In the genomic region with DNA sequence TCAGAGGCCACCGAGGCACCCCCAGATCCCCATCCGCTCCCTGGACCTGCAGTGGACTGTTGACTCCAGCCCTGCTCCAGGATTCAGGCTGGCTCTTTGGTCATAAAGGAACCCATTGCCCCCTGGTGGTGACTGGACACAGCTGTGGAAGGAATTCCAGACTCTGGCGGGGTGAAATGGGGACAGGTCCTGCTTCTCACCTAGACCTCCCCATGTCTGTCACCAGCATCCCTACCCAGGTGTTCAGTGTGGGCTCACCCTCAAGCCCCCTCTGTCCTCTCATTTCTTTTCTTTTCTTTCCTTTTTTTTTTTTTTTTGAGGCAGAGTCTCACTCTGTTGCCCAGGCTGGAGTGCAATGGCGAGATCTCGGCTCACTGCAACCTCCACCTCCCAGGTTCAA, we compare ENCODE assay signal across 8 cellular contexts. TPM values are rescaled to one million over a fixed set of nuclear protein-coding genes. Genes with fewer than 3 reads are reported as not detected.
DNase-seq lines count a peak whose midpoint lies in the region; ATAC-seq and TF ChIP-seq lines count a peak whose summit lies in the region.

No MANE protein-coding gene starts in this region.

- peaks cover 20% of the 10 kb centered on the region for H3K4me1 Mint-ChIP-seq in activated CD4-positive, alpha-beta T cell treated with anti-CD3 and anti-CD28 coated beads, Interleukin-2, amount 10 ng/mL, durations not matched to agents 7 days and 5 days
- H3K4me1 Mint-ChIP-seq in stimulated activated effector memory CD8-positive, alpha-beta T cell treated with anti-CD3 and anti-CD28 coated beads, Interleukin-12 subunit alpha, Interleukin-12 subunit beta, amount 100 ng/mL, for 72 hours: peaks cover 22% of the 10 kb centered on the region

- no peak overlapping the region for H3K27ac ChIP-seq in dorsolateral prefrontal cortex
- H3K27ac ChIP-seq in lower lobe of right lung: no peak overlapping the region

- no peaks in the 10 kb centered on the region for H3K9me3 Mint-ChIP-seq in activated CD4-positive, alpha-beta T cell treated with anti-CD3 and anti-CD28 coated beads, Interleukin-2, amount 10 ng/mL, durations not matched to agents 7 days and 5 days
- no peaks in the 10 kb centered on the region for H3K9me3 Mint-ChIP-seq in stimulated activated effector memory CD8-positive, alpha-beta T cell treated with anti-CD3 and anti-CD28 coated beads, Interleukin-12 subunit alpha, Interleukin-12 subunit beta, amount 100 ng/mL, for 72 hours

- no peaks in the 10 kb centered on the region for H3K27me3 ChIP-seq in dorsolateral prefrontal cortex
- no peaks in the 10 kb centered on the region for H3K27me3 ChIP-seq in lower lobe of right lung (ENCODE audit: low read depth)

- peak; percentile 90 to 91 for ATAC-seq in lower lobe of right lung
- peak; percentile 72 for ATAC-seq in stimulated activated effector memory CD8-positive, alpha-beta T cell treated with anti-CD3 and anti-CD28 coated beads, Interleukin-12 subunit alpha, Interleukin-12 subunit beta, amount 100 ng/mL, for 72 hours
- ATAC-seq in HG03095 (IDR thresholded peaks at IDR 0.05; ENCODE audit: unreplicated experiment): no peak

- TF ChIP-seq CTCF in AG04449 (IDR thresholded peaks at IDR 0.05; ENCODE audit: insufficient read depth, low read length, missing control alignments) (peak; percentile 92), GM20000 (IDR thresholded peaks at IDR 0.05; ENCODE audit: extremely low read depth, missing control alignments) (peak; percentile 62), dorsolateral prefrontal cortex (IDR thresholded peaks at IDR 0.05 in 54 of 56, conservative IDR thresholded peaks at IDR 0.05 in 2 of 56; ENCODE audit: low read depth in 1 of 56, partially characterized antibody in 56 of 56) (peak; percentile 67 to 95 (median 89)), lower lobe of right lung (IDR thresholded peaks at IDR 0.05) (peak; percentile 87)

- peaks cover 23% of the 10 kb centered on the region for H3K4me1 ChIP-seq in lower lobe of right lung

- no peak overlapping the region for H3K4me3 Mint-ChIP-seq in activated CD4-positive, alpha-beta T cell treated with anti-CD3 and anti-CD28 coated beads, Interleukin-2, amount 10 ng/mL, durations not matched to agents 7 days and 5 days
- no peak overlapping the region for H3K4me3 Mint-ChIP-seq in stimulated activated effector memory CD8-positive, alpha-beta T cell treated with anti-CD3 and anti-CD28 coated beads, Interleukin-12 subunit alpha, Interleukin-12 subunit beta, amount 100 ng/mL, for 72 hours

- intact Hi-C loops in dorsolateral prefrontal cortex (cut with DNase I): loop anchor here (1.0 to 10.0 kb wide), 4 partner anchors 82 to 642 kb away; a partner anchor contains a TSS
- intact Hi-C loops in lower lobe of right lung (cut with DNase I): loop anchor here (5.0 kb wide), 1 partner anchor 84 kb away; no protein-coding TSS in a partner anchor

- H3K36me3 ChIP-seq in lower lobe of right lung: no peaks in the 10 kb centered on the region

- no peak overlapping the region for H3K4me3 ChIP-seq in AG04449 (ENCODE audit: low read depth, low read length)
- no peak overlapping the region for H3K4me3 ChIP-seq in dorsolateral prefrontal cortex
- H3K4me3 ChIP-seq in lower lobe of right lung: no peak overlapping the region

- CTCF ChIA-PET in AG04449 (lab: Yijun Ruan, JAX): interaction anchor here (0.9 to 14.2 kb wide), 23 partner anchors 8 to 645 kb away, joined by 3 to 322 read pairs (median 6); a partner anchor contains a TSS
- CTCF ChIA-PET in activated CD4-positive, alpha-beta T cell treated with anti-CD3 and anti-CD28 coated beads, Interleukin-2, amount 10 ng/mL, durations not matched to agents 7 days and 5 days (lab: Charles Lee): interaction anchor here (0.8 to 3.5 kb wide), 7 partner anchors 9 to 148 kb away, joined by 3 to 15 read pairs (median 4); a partner anchor contains a TSS

- DNase-seq in AG04449 (ENCODE audit: low read depth, low spot score): no peak
- DNase-seq in GM20000 (ENCODE audit: low spot score): peak; percentile 67
- peak; percentile 77 for DNase-seq in NCI-H460 (ENCODE audit: extremely low read depth, low read depth)
- DNase-seq in activated CD4-positive, alpha-beta T cell treated with anti-CD3 and anti-CD28 coated beads, Interleukin-2, amount 10 ng/mL, durations not matched to agents 7 days and 5 days: peak; percentile 71
- DNase-seq in dorsolateral prefrontal cortex: peak; percentile 52 to 87 (median 80)
- peak; percentile 81 for DNase-seq in lower lobe of right lung
- DNase-seq in stimulated activated effector memory CD8-positive, alpha-beta T cell treated with anti-CD3 and anti-CD28 coated beads, Interleukin-12 subunit alpha, Interleukin-12 subunit beta, amount 100 ng/mL, for 72 hours (ENCODE audit: low spot score in 2 of 2): peak in 1 of 2 donors; percentile 69

- H3K27me3 Mint-ChIP-seq in activated CD4-positive, alpha-beta T cell treated with anti-CD3 and anti-CD28 coated beads, Interleukin-2, amount 10 ng/mL, durations not matched to agents 7 days and 5 days: peaks cover 20% of the 10 kb centered on the region

- no peaks in the 10 kb centered on the region for H3K36me3 Mint-ChIP-seq in activated CD4-positive, alpha-beta T cell treated with anti-CD3 and anti-CD28 coated beads, Interleukin-2, amount 10 ng/mL, durations not matched to agents 7 days and 5 days (ENCODE audit: low read depth)
- peaks cover 4% of the 10 kb centered on the region for H3K36me3 Mint-ChIP-seq in stimulated activated effector memory CD8-positive, alpha-beta T cell treated with anti-CD3 and anti-CD28 coated beads, Interleukin-12 subunit alpha, Interleukin-12 subunit beta, amount 100 ng/mL, for 72 hours

- H3K27ac Mint-ChIP-seq in activated CD4-positive, alpha-beta T cell treated with anti-CD3 and anti-CD28 coated beads, Interleukin-2, amount 10 ng/mL, durations not matched to agents 7 days and 5 days: no peak overlapping the region
- H3K27ac Mint-ChIP-seq in stimulated activated effector memory CD8-positive, alpha-beta T cell treated with anti-CD3 and anti-CD28 coated beads, Interleukin-12 subunit alpha, Interleukin-12 subunit beta, amount 100 ng/mL, for 72 hours: peak overlapping the region; percentile 8

- POLR2A ChIA-PET in AG04449 (lab: Yijun Ruan, JAX): interaction anchor here (1.5 kb wide), 1 partner anchor 148 kb away, joined by 3 read pairs; no protein-coding TSS in a partner anchor
- POLR2A ChIA-PET in activated CD4-positive, alpha-beta T cell treated with anti-CD3 and anti-CD28 coated beads, Interleukin-2, amount 10 ng/mL, durations not matched to agents 7 days and 5 days (lab: Charles Lee): no interaction called here

- H3K9me3 ChIP-seq in lower lobe of right lung: no peaks in the 10 kb centered on the region

RNA-seq across cellular contexts. Expression of a gene that starts 25.5 kb away (rescaled TPM):
- total RNA-seq in NCI-H460 (2014; rRNA removed; shearing (Covaris generic)): 8.4 and 10.2 TPM in 2 replicates
- 9.6 and 13.3 TPM in 2 replicates for polyA plus RNA-seq in NCI-H460 (2014; cell fraction: nucleus; rRNA removed)
- 10 to 100 TPM; 12.1 to 17.7 TPM for total RNA-seq in activated CD4-positive, alpha-beta T cell treated with anti-CD3 and anti-CD28 coated beads, Interleukin-2, amount 10 ng/mL, durations not matched to agents 7 days and 5 days
- total RNA-seq in dorsolateral prefrontal cortex (1,000 to 10,000 TPM in 52 of 120 experiments, 100 to 1,000 TPM in 68; 334 to 1,348 (median 969) TPM), lower lobe of right lung (88.6 TPM)
